1 cellular context compared by ENCODE assay signal in genomic region chr1:202170726-202171125, GRCh38.
A peak's percentile ranks its signal among the peaks of the same experiment; 100 is the strongest.
TF ChIP-seq lines count a peak whose summit lies in the region.

No MANE protein-coding gene starts in this region.

TF ChIP-seq in GM12878, 131 proteins besides CTCF, POLR2A, EP300 and RAD21:
- TF ChIP-seq SMC3 (IDR thresholded peaks at IDR 0.05; ENCODE audit: borderline replicate concordance, low read length) = peak; percentile 34; the same call in 1 of the 2 replicates
- TF ChIP-seq, protein P1, sequence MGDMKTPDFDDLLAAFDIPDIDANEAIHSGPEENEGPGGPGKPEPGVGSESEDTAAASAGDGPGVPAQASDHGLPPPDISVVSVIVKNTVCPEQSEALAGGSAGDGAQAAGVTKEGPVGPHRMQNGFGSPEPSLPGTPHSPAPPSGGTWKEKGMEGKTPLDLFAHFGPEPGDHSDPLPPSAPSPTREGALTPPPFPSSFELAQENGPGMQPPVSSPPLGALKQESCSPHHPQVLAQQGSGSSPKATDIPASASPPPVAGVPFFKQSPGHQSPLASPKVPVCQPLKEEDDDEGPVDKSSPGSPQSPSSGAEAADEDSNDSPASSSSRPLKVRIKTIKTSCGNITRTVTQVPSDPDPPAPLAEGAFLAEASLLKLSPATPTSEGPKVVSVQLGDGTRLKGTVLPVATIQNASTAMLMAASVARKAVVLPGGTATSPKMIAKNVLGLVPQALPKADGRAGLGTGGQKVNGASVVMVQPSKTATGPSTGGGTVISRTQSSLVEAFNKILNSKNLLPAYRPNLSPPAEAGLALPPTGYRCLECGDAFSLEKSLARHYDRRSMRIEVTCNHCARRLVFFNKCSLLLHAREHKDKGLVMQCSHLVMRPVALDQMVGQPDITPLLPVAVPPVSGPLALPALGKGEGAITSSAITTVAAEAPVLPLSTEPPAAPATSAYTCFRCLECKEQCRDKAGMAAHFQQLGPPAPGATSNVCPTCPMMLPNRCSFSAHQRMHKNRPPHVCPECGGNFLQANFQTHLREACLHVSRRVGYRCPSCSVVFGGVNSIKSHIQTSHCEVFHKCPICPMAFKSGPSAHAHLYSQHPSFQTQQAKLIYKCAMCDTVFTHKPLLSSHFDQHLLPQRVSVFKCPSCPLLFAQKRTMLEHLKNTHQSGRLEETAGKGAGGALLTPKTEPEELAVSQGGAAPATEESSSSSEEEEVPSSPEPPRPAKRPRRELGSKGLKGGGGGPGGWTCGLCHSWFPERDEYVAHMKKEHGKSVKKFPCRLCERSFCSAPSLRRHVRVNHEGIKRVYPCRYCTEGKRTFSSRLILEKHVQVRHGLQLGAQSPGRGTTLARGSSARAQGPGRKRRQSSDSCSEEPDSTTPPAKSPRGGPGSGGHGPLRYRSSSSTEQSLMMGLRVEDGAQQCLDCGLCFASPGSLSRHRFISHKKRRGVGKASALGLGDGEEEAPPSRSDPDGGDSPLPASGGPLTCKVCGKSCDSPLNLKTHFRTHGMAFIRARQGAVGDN (IDR thresholded peaks at IDR 0.05) = no peak
- TF ChIP-seq RUNX3 (IDR thresholded peaks at IDR 0.05; ENCODE audit: low read length) = no peak
TF ChIP-seq in GM12878: peak in this region for 1.
